2 cellular contexts compared by ENCODE assay signal in the genomic region with DNA sequence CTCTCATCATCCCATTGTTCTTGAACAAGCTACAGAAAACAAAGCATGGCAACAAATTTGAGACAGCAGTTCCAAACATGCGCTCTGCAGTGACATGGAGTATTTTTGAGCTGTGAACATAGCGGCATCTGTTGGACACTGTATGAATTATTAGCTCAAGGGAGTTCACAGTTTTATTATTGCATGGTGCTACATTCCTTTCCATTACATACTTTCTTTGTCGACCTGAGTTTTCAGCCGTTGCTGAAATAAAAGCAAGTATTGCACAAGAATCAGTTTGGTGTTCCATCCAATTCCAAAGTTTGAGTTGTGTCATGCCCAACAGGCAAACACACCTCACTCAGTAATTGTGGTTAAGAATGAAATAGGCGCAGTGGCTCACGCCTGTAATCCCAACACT.
TF ChIP-seq lines count a peak whose summit lies in the region.

No MANE protein-coding gene starts in this region.

TF ChIP-seq in GM23338, 12 proteins besides CTCF, POLR2A, EP300 and RAD21 (continues in another document):
- no peak for TF ChIP-seq EZH2phosphoT487 (IDR thresholded peaks at IDR 0.05; ENCODE audit: unreplicated experiment)
- TF ChIP-seq POLR2AphosphoS5 (IDR thresholded peaks at IDR 0.05; ENCODE audit: low read depth) = no peak
- TF ChIP-seq STAT1 (IDR thresholded peaks at IDR 0.05; ENCODE audit: unreplicated experiment) = no peak
- TF ChIP-seq JUNB (IDR thresholded peaks at IDR 0.05; ENCODE audit: unreplicated experiment) = no peak
- TF ChIP-seq, protein P1, sequence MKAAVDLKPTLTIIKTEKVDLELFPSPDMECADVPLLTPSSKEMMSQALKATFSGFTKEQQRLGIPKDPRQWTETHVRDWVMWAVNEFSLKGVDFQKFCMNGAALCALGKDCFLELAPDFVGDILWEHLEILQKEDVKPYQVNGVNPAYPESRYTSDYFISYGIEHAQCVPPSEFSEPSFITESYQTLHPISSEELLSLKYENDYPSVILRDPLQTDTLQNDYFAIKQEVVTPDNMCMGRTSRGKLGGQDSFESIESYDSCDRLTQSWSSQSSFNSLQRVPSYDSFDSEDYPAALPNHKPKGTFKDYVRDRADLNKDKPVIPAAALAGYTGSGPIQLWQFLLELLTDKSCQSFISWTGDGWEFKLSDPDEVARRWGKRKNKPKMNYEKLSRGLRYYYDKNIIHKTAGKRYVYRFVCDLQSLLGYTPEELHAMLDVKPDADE (IDR thresholded peaks at IDR 0.05) = no peak
- no peak for TF ChIP-seq ZNF331 (CRISPR knock-in tag; IDR thresholded peaks at IDR 0.05; ENCODE audit: low read depth)
- no peak for TF ChIP-seq EZH2 (IDR thresholded peaks at IDR 0.05; ENCODE audit: low read depth, unreplicated experiment)
- no peak for TF ChIP-seq ZNF114 (CRISPR knock-in tag; IDR thresholded peaks at IDR 0.05)
- TF ChIP-seq, protein P2, sequence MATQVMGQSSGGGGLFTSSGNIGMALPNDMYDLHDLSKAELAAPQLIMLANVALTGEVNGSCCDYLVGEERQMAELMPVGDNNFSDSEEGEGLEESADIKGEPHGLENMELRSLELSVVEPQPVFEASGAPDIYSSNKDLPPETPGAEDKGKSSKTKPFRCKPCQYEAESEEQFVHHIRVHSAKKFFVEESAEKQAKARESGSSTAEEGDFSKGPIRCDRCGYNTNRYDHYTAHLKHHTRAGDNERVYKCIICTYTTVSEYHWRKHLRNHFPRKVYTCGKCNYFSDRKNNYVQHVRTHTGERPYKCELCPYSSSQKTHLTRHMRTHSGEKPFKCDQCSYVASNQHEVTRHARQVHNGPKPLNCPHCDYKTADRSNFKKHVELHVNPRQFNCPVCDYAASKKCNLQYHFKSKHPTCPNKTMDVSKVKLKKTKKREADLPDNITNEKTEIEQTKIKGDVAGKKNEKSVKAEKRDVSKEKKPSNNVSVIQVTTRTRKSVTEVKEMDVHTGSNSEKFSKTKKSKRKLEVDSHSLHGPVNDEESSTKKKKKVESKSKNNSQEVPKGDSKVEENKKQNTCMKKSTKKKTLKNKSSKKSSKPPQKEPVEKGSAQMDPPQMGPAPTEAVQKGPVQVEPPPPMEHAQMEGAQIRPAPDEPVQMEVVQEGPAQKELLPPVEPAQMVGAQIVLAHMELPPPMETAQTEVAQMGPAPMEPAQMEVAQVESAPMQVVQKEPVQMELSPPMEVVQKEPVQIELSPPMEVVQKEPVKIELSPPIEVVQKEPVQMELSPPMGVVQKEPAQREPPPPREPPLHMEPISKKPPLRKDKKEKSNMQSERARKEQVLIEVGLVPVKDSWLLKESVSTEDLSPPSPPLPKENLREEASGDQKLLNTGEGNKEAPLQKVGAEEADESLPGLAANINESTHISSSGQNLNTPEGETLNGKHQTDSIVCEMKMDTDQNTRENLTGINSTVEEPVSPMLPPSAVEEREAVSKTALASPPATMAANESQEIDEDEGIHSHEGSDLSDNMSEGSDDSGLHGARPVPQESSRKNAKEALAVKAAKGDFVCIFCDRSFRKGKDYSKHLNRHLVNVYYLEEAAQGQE (IDR thresholded peaks at IDR 0.05; ENCODE audit: unreplicated experiment) = no peak
- no peak for TF ChIP-seq CREB1 (CRISPR knock-in tag; IDR thresholded peaks at IDR 0.05; ENCODE audit: low read depth)
- TF ChIP-seq NANOG (IDR thresholded peaks at IDR 0.05; ENCODE audit: borderline replicate concordance) = no peak

TF ChIP-seq in endothelial cell of umbilical vein, 7 proteins besides CTCF, POLR2A, EP300 and RAD21:
- no peak for TF ChIP-seq JUN (IDR thresholded peaks at IDR 0.05; ENCODE audit: borderline replicate concordance, insufficient read depth, insufficient read length, low read depth)
- TF ChIP-seq EZH2 (IDR thresholded peaks at IDR 0.05; ENCODE audit: borderline replicate concordance, low read depth, low read length, severe bottlenecking) = no peak
- no peak for TF ChIP-seq GATA2 (IDR thresholded peaks at IDR 0.05; ENCODE audit: insufficient read depth, insufficient read length, low read depth, low read length)
- no peak for TF ChIP-seq POLR2AphosphoS5 (IDR thresholded peaks at IDR 0.05; ENCODE audit: insufficient read depth, low read depth, low read length)
- TF ChIP-seq FOS (IDR thresholded peaks at IDR 0.05; ENCODE audit: borderline replicate concordance, insufficient read depth, low read length) = no peak
- TF ChIP-seq MYC (IDR thresholded peaks at IDR 0.05; ENCODE audit: low read depth, low read length) = no peak
